ENCODE assay signal across 9 cellular contexts in genomic region chr1:101371259-101371658, GRCh38.
A peak's percentile ranks its signal among the peaks of the same experiment; 100 is the strongest.
DNase-seq lines count a peak whose midpoint lies in the region; ATAC-seq, FAIRE-seq and TF ChIP-seq lines count a peak whose summit lies in the region.
"Had no signal": no experiment of that assay in that cellular context is flagged by ENCODE, and none has a peak within 500 bp of the region (broad histone marks: within the 10 kb centered on the region; RNA-seq: fewer than 3 reads in every experiment).

No MANE protein-coding gene starts in this region.

- peak overlapping the region; percentile 53 for H3K4me2 ChIP-seq in astrocyte (ENCODE audit: low read length)

- no peak overlapping the region for H3K27ac ChIP-seq in astrocyte (ENCODE audit: low read depth, low read length)

- H3K4me1 ChIP-seq in astrocyte (ENCODE audit: insufficient read depth, low read length), result peaks cover 11% of the 10 kb centered on the region

- no peak overlapping the region for H3K4me3 Mint-ChIP-seq in astrocyte (ENCODE audit: unreplicated experiment)

- H3K27me3 Mint-ChIP-seq in astrocyte (ENCODE audit: low read depth, unreplicated experiment), result no peaks in the 10 kb centered on the region

- FAIRE-seq in astrocyte (lab: Jason Lieb, UNC), result peak; percentile 58
- FAIRE-seq: colon had no signal

- H2AFZ ChIP-seq in astrocyte (ENCODE audit: low read depth, low read length), result no peak overlapping the region

- no peak for TF ChIP-seq CTCF in astrocyte (IDR thresholded peaks at IDR 0.05; ENCODE audit: insufficient read depth, low read depth, low read length)

- DNase-seq in DMS53 treated with DMSO at 0.1 percent for 48 hours (lab: John Stamatoyannopoulos, UW; ENCODE audit: unreplicated experiment) (peak; percentile 77), astrocyte (ENCODE audit: low read depth) (peak; percentile 68), NCI-H2107 treated with DMSO at 0.1 percent for 48 hours (lab: John Stamatoyannopoulos, UW; ENCODE audit: unreplicated experiment) (no peak), foreskin melanocyte (no peak), NCI-H345 treated with DMSO at 0.1 percent for 48 hours (lab: John Stamatoyannopoulos, UW; ENCODE audit: unreplicated experiment) (no peak), DMS79 treated with DMSO at 0.1 percent for 48 hours (lab: John Stamatoyannopoulos, UW) (no peak)

- no peak overlapping the region for H3K27ac Mint-ChIP-seq in astrocyte (ENCODE audit: unreplicated experiment)

- H4K20me1 ChIP-seq in astrocyte (ENCODE audit: insufficient read depth, low read length), result no peaks in the 10 kb centered on the region

- H3K9ac ChIP-seq in astrocyte (ENCODE audit: low read length), result no peak overlapping the region

- peak; percentile 91 for ATAC-seq in GM19438 (IDR thresholded peaks at IDR 0.05; ENCODE audit: low read depth, unreplicated experiment)
- peak; percentile 93 for ATAC-seq in HG03342 (IDR thresholded peaks at IDR 0.05; ENCODE audit: unreplicated experiment)

- no peaks in the 10 kb centered on the region for H3K9me3 ChIP-seq in astrocyte (ENCODE audit: insufficient read depth, low read depth, low read length)

- H3K4me1 Mint-ChIP-seq in astrocyte (ENCODE audit: low read depth, unreplicated experiment), result peaks cover 18% of the 10 kb centered on the region

- no peaks in the 10 kb centered on the region for H3K79me2 ChIP-seq in astrocyte (ENCODE audit: insufficient read depth, low read length)

- H3K27me3 ChIP-seq in astrocyte (ENCODE audit: insufficient read depth, low read length), result no peaks in the 10 kb centered on the region

- H3K36me3 Mint-ChIP-seq in astrocyte (ENCODE audit: low read depth, unreplicated experiment), result no peaks in the 10 kb centered on the region

- no peak overlapping the region for H3K4me3 ChIP-seq in astrocyte (ENCODE audit: insufficient read depth, low read depth, low read length)

- peaks cover 4% of the 10 kb centered on the region for H3K9me3 Mint-ChIP-seq in astrocyte (ENCODE audit: unreplicated experiment)

- H3K36me3 ChIP-seq in astrocyte (ENCODE audit: insufficient read depth, low read length), result no peaks in the 10 kb centered on the region

Comparison
In these comparisons a context has a peak if more than half of its experiments do, and no peak if none do; other contexts are left out.
1. DNase-seq: peak in DMS53 treated with DMSO at 0.1 percent for 48 hours (single experiment) and astrocyte (single experiment); none in NCI-H2107 treated with DMSO at 0.1 percent for 48 hours (single experiment), foreskin melanocyte (single experiment), NCI-H345 treated with DMSO at 0.1 percent for 48 hours (single experiment) and DMS79 treated with DMSO at 0.1 percent for 48 hours (single experiment).